Comparison of ENCODE assay signal across 15 cellular contexts in genomic region chr13:41563501-41564001, GRCh38.
DNase-seq lines count a peak whose midpoint lies in the region; TF ChIP-seq lines count a peak whose summit lies in the region.
"Had no signal": no experiment of that assay in that cellular context is flagged by ENCODE, and none has a peak within 500 bp of the region (broad histone marks: within the 10 kb centered on the region; RNA-seq: fewer than 3 reads in every experiment).

No MANE protein-coding gene starts in this region.

- H3K9me3 ChIP-seq in endodermal cell (ENCODE audit: control insufficient read depth, low read length): no peaks in the 10 kb centered on the region

- H3K27me3 ChIP-seq in endodermal cell (ENCODE audit: control insufficient read depth, insufficient read depth, low read length, poor library complexity, severe bottlenecking): peaks cover 81% of the 10 kb centered on the region

- H3K27me3 Mint-ChIP-seq in endodermal cell (ENCODE audit: insufficient read depth): peaks cover 9% of the 10 kb centered on the region

- H3K9me3 Mint-ChIP-seq in endodermal cell: no peaks in the 10 kb centered on the region
- H3K9me3 Mint-ChIP-seq: CD8-positive, alpha-beta T cell had no signal

- H3K36me3 Mint-ChIP-seq in endodermal cell (ENCODE audit: low read depth): peaks cover 9% of the 10 kb centered on the region

- H3K9ac ChIP-seq in endodermal cell (ENCODE audit: extremely low read depth, low read length, poor library complexity, severe bottlenecking): no peak overlapping the region

- H3K27ac Mint-ChIP-seq in endodermal cell: no peak overlapping the region
- H3K27ac Mint-ChIP-seq: CD8-positive, alpha-beta T cell had no signal

- H3K36me3 ChIP-seq in endodermal cell (ENCODE audit: control insufficient read depth, insufficient read depth, low read length): no peaks in the 10 kb centered on the region

- 88 to 96% methylated on average over 4 to 5 of the region's 5 CpGs for WGBS in endodermal cell (ENCODE audit: insufficient coverage in 1 of 2, insufficient read length in 1 of 2), 2 experiments

- no peak overlapping the region for H3K4me3 Mint-ChIP-seq in endodermal cell
- H3K4me3 Mint-ChIP-seq: CD8-positive, alpha-beta T cell had no signal

- peak overlapping the region; percentile 98 for H3K27ac ChIP-seq in angular gyrus (ENCODE audit: low read depth, low read length)
- no peak overlapping the region for H3K27ac ChIP-seq in endodermal cell (ENCODE audit: low read depth, low read length)
- H3K27ac ChIP-seq: epithelial cell of prostate had no signal

- H3K4me1 Mint-ChIP-seq in endodermal cell: peaks cover 28% of the 10 kb centered on the region

- no peak for TF ChIP-seq CTCF in endodermal cell (conservative IDR thresholded peaks at IDR 0.05)

- H3K4me3 ChIP-seq in endodermal cell (ENCODE audit: low read length): no peak overlapping the region

- H3K4me1 ChIP-seq in endodermal cell (ENCODE audit: control insufficient read depth, insufficient read depth, low read length): peaks cover 14% of the 10 kb centered on the region

- DNase-seq in H4 (ENCODE audit: low spot score) (peak; percentile 72), fibroblast of the conjunctiva (ENCODE audit: low read depth) (peak; percentile 20), occipital lobe (lab: John Stamatoyannopoulos, UW) (peak; percentile 38), endodermal cell (no peak), COR-L47 (lab: John Stamatoyannopoulos, UW) (no peak), retina (no peak), OCI-M2 (lab: John Stamatoyannopoulos, UW; ENCODE audit: unreplicated experiment) (no peak)
- DNase-seq: activated CD8-positive, alpha-beta memory T cell treated with anti-CD3 and anti-CD28 coated beads, Interleukin-2, amount 50 U/mL, for 48 hours; CD8-positive, alpha-beta T cell; NCI-H1048; NCI-H526; SHP77; stimulated activated CD4-positive, alpha-beta T cell treated with anti-CD3 and anti-CD28 coated beads, Interleukin-4, amount 100 ng/mL, for 4 hours had no signal

Comparison
In these comparisons a context has a peak if more than half of its experiments do, and no peak if none do; other contexts are left out.
1. DNase-seq: peak in H4 (single experiment), fibroblast of the conjunctiva (single experiment) and occipital lobe (single experiment); none in endodermal cell (single experiment), COR-L47 (single experiment), retina (single experiment) and OCI-M2 (single experiment).